In genomic region chr9:90300901-90301688, GRCh38 we compare ENCODE assay signal across 10 cellular contexts.
DNase-seq lines count a peak whose midpoint lies in the region; ATAC-seq and TF ChIP-seq lines count a peak whose summit lies in the region.
"Had no signal": no experiment of that assay in that cellular context is flagged by ENCODE, and none has a peak within 500 bp of the region (broad histone marks: within the 10 kb centered on the region; RNA-seq: fewer than 3 reads in every experiment).

No MANE protein-coding gene starts in this region.

- H3K4me3 Mint-ChIP-seq in endothelial cell (ENCODE audit: unreplicated experiment): no peak overlapping the region
- H3K4me3 Mint-ChIP-seq: stimulated activated naive CD8-positive, alpha-beta T cell treated with anti-CD3 and anti-CD28 coated beads, Interleukin-15, amount 100 ng/mL, for 72 hours had no signal

- no peaks in the 10 kb centered on the region for H3K9me3 Mint-ChIP-seq in endothelial cell (ENCODE audit: unreplicated experiment)
- H3K9me3 Mint-ChIP-seq: stimulated activated naive CD8-positive, alpha-beta T cell treated with anti-CD3 and anti-CD28 coated beads, Interleukin-15, amount 100 ng/mL, for 72 hours had no signal

- H3K27ac Mint-ChIP-seq in endothelial cell (ENCODE audit: unreplicated experiment): no peak overlapping the region
- H3K27ac Mint-ChIP-seq: stimulated activated naive CD8-positive, alpha-beta T cell treated with anti-CD3 and anti-CD28 coated beads, Interleukin-15, amount 100 ng/mL, for 72 hours had no signal

- H3K4me1 Mint-ChIP-seq in endothelial cell (ENCODE audit: unreplicated experiment): peaks cover 5% of the 10 kb centered on the region
- H3K4me1 Mint-ChIP-seq: stimulated activated naive CD8-positive, alpha-beta T cell treated with anti-CD3 and anti-CD28 coated beads, Interleukin-15, amount 100 ng/mL, for 72 hours had no signal

- H3K36me3 Mint-ChIP-seq in endothelial cell (ENCODE audit: low read depth, unreplicated experiment): no peaks in the 10 kb centered on the region

- TF ChIP-seq CTCF in endothelial cell (IDR thresholded peaks at IDR 0.05; ENCODE audit: unreplicated experiment): no peak

- DNase-seq in DMS53 treated with DMSO at 0.1 percent for 48 hours (lab: John Stamatoyannopoulos, UW; ENCODE audit: unreplicated experiment) (peak; percentile 29), NCI-H446 treated with DMSO at 0.1 percent for 48 hours (lab: John Stamatoyannopoulos, UW) (peak; percentile 4), epidermal melanocyte (ENCODE audit: insufficient read length, low spot score) (peak; percentile 50), non-pigmented ciliary epithelial cell (ENCODE audit: low read depth) (peak; percentile 87), endothelial cell (ENCODE audit: low spot score) (no peak)
- DNase-seq in activated effector memory CD4-positive, alpha-beta T cell treated with Interleukin-2 at 50 U/mL for 16 hours: no peak
- DNase-seq: lower lobe of right lung; stimulated activated naive CD8-positive, alpha-beta T cell treated with anti-CD3 and anti-CD28 coated beads, Interleukin-15, amount 100 ng/mL, for 72 hours had no signal

- ATAC-seq in GM19463 (IDR thresholded peaks at IDR 0.05; ENCODE audit: unreplicated experiment) (no peak), HG02610 (IDR thresholded peaks at IDR 0.05; ENCODE audit: unreplicated experiment) (no peak)
- ATAC-seq: stimulated activated naive CD8-positive, alpha-beta T cell treated with anti-CD3 and anti-CD28 coated beads, Interleukin-15, amount 100 ng/mL, for 72 hours had no signal

- H3K27me3 Mint-ChIP-seq in endothelial cell (ENCODE audit: unreplicated experiment): peaks cover 8% of the 10 kb centered on the region

Comparison
In these comparisons a context has a peak if more than half of its experiments do, and no peak if none do; other contexts are left out.
1. DNase-seq: peak in DMS53 treated with DMSO at 0.1 percent for 48 hours (single experiment), NCI-H446 treated with DMSO at 0.1 percent for 48 hours (single experiment), epidermal melanocyte (single experiment) and non-pigmented ciliary epithelial cell (single experiment); none in endothelial cell (single experiment) and activated effector memory CD4-positive, alpha-beta T cell treated with Interleukin-2 at 50 U/mL for 16 hours (single experiment).